ENCODE assay signal across 1 cellular context in the genomic region with DNA sequence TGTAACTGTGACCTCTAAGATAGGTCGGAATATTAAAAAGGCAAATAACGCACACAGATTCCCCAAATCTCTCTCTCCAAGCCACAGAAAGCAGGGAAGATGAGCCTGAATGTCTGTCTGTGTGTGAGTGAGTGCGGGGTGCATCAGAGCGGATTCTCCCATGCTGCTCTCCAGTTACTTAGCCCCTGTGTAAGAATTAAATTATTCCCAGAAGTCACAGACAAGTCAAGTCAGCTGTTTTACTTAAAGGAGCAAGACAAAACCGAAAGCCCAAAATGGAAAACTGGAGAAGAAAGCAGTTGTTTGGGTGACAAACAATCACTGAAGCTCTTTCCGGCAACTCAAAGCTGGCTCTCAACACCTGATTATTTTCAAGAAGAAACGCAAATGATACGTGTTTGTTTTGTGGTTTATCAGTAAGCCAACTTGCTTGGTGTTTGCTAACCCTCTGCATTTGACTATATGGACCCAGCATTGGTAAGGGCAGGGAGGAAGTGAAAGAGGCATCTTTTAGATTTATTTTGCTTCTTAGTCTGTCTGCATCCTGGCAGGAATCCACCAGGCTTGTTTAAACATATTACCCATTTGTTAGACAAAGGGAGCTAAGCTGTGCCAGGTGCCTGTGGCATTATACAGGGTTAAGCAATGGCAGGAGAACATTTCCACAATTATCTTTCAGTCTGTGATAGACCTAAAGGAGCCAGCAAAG.
TF ChIP-seq lines count a peak whose summit lies in the region.

No MANE protein-coding gene starts in this region.

TF ChIP-seq in GM23338, 12 proteins besides CTCF, POLR2A, EP300 and RAD21 (continued from another document):
- TF ChIP-seq ZNF462 (CRISPR knock-in tag; IDR thresholded peaks at IDR 0.05) (no peak), ZNF114 (CRISPR knock-in tag; IDR thresholded peaks at IDR 0.05) (no peak), POLR2AphosphoS5 (IDR thresholded peaks at IDR 0.05; ENCODE audit: low read depth) (no peak), EZH2 (IDR thresholded peaks at IDR 0.05; ENCODE audit: low read depth, unreplicated experiment) (no peak), JUNB (IDR thresholded peaks at IDR 0.05; ENCODE audit: unreplicated experiment) (no peak), NANOG (IDR thresholded peaks at IDR 0.05; ENCODE audit: borderline replicate concordance) (no peak), STAT1 (IDR thresholded peaks at IDR 0.05; ENCODE audit: unreplicated experiment) (no peak)
- TF ChIP-seq, protein P1, sequence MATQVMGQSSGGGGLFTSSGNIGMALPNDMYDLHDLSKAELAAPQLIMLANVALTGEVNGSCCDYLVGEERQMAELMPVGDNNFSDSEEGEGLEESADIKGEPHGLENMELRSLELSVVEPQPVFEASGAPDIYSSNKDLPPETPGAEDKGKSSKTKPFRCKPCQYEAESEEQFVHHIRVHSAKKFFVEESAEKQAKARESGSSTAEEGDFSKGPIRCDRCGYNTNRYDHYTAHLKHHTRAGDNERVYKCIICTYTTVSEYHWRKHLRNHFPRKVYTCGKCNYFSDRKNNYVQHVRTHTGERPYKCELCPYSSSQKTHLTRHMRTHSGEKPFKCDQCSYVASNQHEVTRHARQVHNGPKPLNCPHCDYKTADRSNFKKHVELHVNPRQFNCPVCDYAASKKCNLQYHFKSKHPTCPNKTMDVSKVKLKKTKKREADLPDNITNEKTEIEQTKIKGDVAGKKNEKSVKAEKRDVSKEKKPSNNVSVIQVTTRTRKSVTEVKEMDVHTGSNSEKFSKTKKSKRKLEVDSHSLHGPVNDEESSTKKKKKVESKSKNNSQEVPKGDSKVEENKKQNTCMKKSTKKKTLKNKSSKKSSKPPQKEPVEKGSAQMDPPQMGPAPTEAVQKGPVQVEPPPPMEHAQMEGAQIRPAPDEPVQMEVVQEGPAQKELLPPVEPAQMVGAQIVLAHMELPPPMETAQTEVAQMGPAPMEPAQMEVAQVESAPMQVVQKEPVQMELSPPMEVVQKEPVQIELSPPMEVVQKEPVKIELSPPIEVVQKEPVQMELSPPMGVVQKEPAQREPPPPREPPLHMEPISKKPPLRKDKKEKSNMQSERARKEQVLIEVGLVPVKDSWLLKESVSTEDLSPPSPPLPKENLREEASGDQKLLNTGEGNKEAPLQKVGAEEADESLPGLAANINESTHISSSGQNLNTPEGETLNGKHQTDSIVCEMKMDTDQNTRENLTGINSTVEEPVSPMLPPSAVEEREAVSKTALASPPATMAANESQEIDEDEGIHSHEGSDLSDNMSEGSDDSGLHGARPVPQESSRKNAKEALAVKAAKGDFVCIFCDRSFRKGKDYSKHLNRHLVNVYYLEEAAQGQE (IDR thresholded peaks at IDR 0.05; ENCODE audit: unreplicated experiment): no peak
